ENCODE assay signal across 10 cellular contexts in genomic region chr11:31813242-31813960, GRCh38. TPM values are rescaled to one million over a fixed set of nuclear protein-coding genes. Genes with fewer than 3 reads are reported as not detected.
DNase-seq lines count a peak whose midpoint lies in the region; ATAC-seq, FAIRE-seq and TF ChIP-seq lines count a peak whose summit lies in the region.
"Had no signal": no experiment of that assay in that cellular context is flagged by ENCODE, and none has a peak within 500 bp of the region (broad histone marks: within the 10 kb centered on the region; RNA-seq: fewer than 3 reads in every experiment).

No MANE protein-coding gene starts in this region.

- H3K27ac Mint-ChIP-seq in T-helper 1 cell treated with Interleukin-12 subunit alpha and Interleukin-12 subunit beta and Interleukin-4 antibody, amounts not matched to agents 30 μg/mL and 1 μg/mL, for 36 hours, result peak overlapping the region; percentile 41
- H3K27ac Mint-ChIP-seq in activated B cell treated with CpG ODN at 0.5 μM for 24 hours, result no peak overlapping the region

- H3K27ac ChIP-seq in keratinocyte (ENCODE audit: control insufficient read depth, insufficient read depth, low read length), result no peak overlapping the region
- H3K27ac ChIP-seq in stomach smooth muscle (ENCODE audit: low read length), result no peak overlapping the region

- no peaks in the 10 kb centered on the region for H3K9me1 ChIP-seq in keratinocyte (ENCODE audit: control insufficient read depth, extremely low read depth, insufficient read depth, low read length)

- FAIRE-seq in keratinocyte (lab: Jason Lieb, UNC), result no peak

- no peak overlapping the region for H3K9ac ChIP-seq in keratinocyte (ENCODE audit: control insufficient read depth, extremely low read depth, insufficient read depth, low read length)
- no peak overlapping the region for H3K9ac ChIP-seq in stomach smooth muscle (ENCODE audit: low read length in 2 of 2)

- CTCF ChIA-PET in activated B cell treated with CpG ODN at 0.5 μM for 24 hours (lab: Charles Lee), result no interaction called here

- H4K20me1 ChIP-seq in keratinocyte (ENCODE audit: control insufficient read depth, extremely low read depth, insufficient read depth, low read length), result peaks cover 8% of the 10 kb centered on the region

- H2AFZ ChIP-seq in keratinocyte (ENCODE audit: control insufficient read depth, low read length), result no peak overlapping the region

- intact Hi-C loops in activated B cell treated with CpG ODN at 0.5 μM for 24 hours (cut with micrococcal nuclease), result loop anchor here (1.0 to 10.0 kb wide), 3 partner anchors 9 to 449 kb away; partner anchors contain the start of genes DCDC1 and DNAJC24
- intact Hi-C loops in posterior vena cava (cut with DNase I), result no loop called here

- no peak for TF ChIP-seq CTCF in activated B cell treated with CpG ODN at 0.5 μM for 24 hours (IDR thresholded peaks at IDR 0.05)
- no peak for TF ChIP-seq CTCF in keratinocyte (optimal IDR thresholded peaks at IDR 0.05 in 1 of 3, IDR thresholded peaks at IDR 0.05 in 1 of 3, conservative IDR thresholded peaks at IDR 0.05 in 1 of 3; ENCODE audit: extremely low read depth in 1 of 3, insufficient read depth in 2 of 3, low read length in 3 of 3)

- H3K27me3 Mint-ChIP-seq in T-helper 1 cell treated with Interleukin-12 subunit alpha and Interleukin-12 subunit beta and Interleukin-4 antibody, amounts not matched to agents 30 μg/mL and 1 μg/mL, for 36 hours (ENCODE audit: low read depth), result peaks cover 76% of the 10 kb centered on the region
- H3K27me3 Mint-ChIP-seq in activated B cell treated with CpG ODN at 0.5 μM for 24 hours, result peaks cover 60% of the 10 kb centered on the region

- H3K4me3 Mint-ChIP-seq in T-helper 1 cell treated with Interleukin-12 subunit alpha and Interleukin-12 subunit beta and Interleukin-4 antibody, amounts not matched to agents 30 μg/mL and 1 μg/mL, for 36 hours, result no peak overlapping the region
- peak overlapping the region; percentile 80 for H3K4me3 Mint-ChIP-seq in activated B cell treated with CpG ODN at 0.5 μM for 24 hours

- H3K4me1 Mint-ChIP-seq in T-helper 1 cell treated with Interleukin-12 subunit alpha and Interleukin-12 subunit beta and Interleukin-4 antibody, amounts not matched to agents 30 μg/mL and 1 μg/mL, for 36 hours (ENCODE audit: low read depth), result peaks cover 18% of the 10 kb centered on the region
- peaks cover 51% of the 10 kb centered on the region for H3K4me1 Mint-ChIP-seq in activated B cell treated with CpG ODN at 0.5 μM for 24 hours

- peaks cover 6% of the 10 kb centered on the region for H3K36me3 Mint-ChIP-seq in T-helper 1 cell treated with Interleukin-12 subunit alpha and Interleukin-12 subunit beta and Interleukin-4 antibody, amounts not matched to agents 30 μg/mL and 1 μg/mL, for 36 hours (ENCODE audit: low read depth)
- peaks cover 2% of the 10 kb centered on the region for H3K36me3 Mint-ChIP-seq in activated B cell treated with CpG ODN at 0.5 μM for 24 hours (ENCODE audit: low read depth)

- POLR2A ChIA-PET in activated B cell treated with CpG ODN at 0.5 μM for 24 hours (lab: Charles Lee), result no interaction called here

- H3K79me2 ChIP-seq in keratinocyte (ENCODE audit: control insufficient read depth, insufficient read depth, low read length), result no peaks in the 10 kb centered on the region

- peaks cover 38% of the 10 kb centered on the region for H3K4me1 ChIP-seq in keratinocyte (ENCODE audit: control insufficient read depth, extremely low read depth, insufficient read depth, low read length)
- peaks cover 72% of the 10 kb centered on the region for H3K4me1 ChIP-seq in stomach smooth muscle (ENCODE audit: control insufficient read depth, insufficient read depth, low read length)

- H3K4me2 ChIP-seq in keratinocyte (ENCODE audit: control insufficient read depth, extremely low read depth, insufficient read depth, low read depth, low read length), result peak overlapping the region; percentile 69

- DNase-seq in T-helper 1 cell, result no peak
- DNase-seq in activated B cell treated with CpG ODN at 0.5 μM for 24 hours, result no peak
- no peak for DNase-seq in keratinocyte (ENCODE audit: low read depth, low spot score)
- no peak for DNase-seq in mesenteric fat pad (ENCODE audit: low spot score)
- DNase-seq in NCI-H2029 (lab: John Stamatoyannopoulos, UW), result no peak
- DNase-seq in posterior vena cava (ENCODE audit: low spot score), result no peak
- DNase-seq: DND-41; effector CD8-positive, alpha-beta T cell had no signal

- H3K4me3 ChIP-seq in keratinocyte (ENCODE audit: control insufficient read depth in 2 of 3, extremely low read depth in 1 of 3, insufficient read depth in 2 of 3, low read depth in 1 of 3, low read length in 3 of 3) (peak overlapping the region in 2 of 3 experiments; percentile 25 to 56), stomach smooth muscle (ENCODE audit: low read length in 2 of 2) (peak overlapping the region; percentile 57 to 68)

- H3K9me3 ChIP-seq in keratinocyte (ENCODE audit: control insufficient read depth, low read depth, low read length) (no peaks in the 10 kb centered on the region), stomach smooth muscle (ENCODE audit: control insufficient read depth in 2 of 2, low read length in 2 of 2) (no peaks in the 10 kb centered on the region)

- H3K27me3 ChIP-seq in keratinocyte (ENCODE audit: control insufficient read depth, extremely low read depth, insufficient read depth, low read length) (peaks cover 100% of the 10 kb centered on the region), stomach smooth muscle (ENCODE audit: control insufficient read depth in 1 of 2, insufficient read depth in 2 of 2, low read length in 2 of 2) (peaks cover 80 to 98% of the 10 kb centered on the region in 2 donors)

- ATAC-seq in activated B cell treated with CpG ODN at 0.5 μM for 24 hours (ENCODE audit: low read depth), result no peak

- no peaks in the 10 kb centered on the region for H3K36me3 ChIP-seq in keratinocyte (ENCODE audit: control insufficient read depth in 2 of 2, extremely low read depth in 1 of 2, insufficient read depth in 2 of 2, low read length in 2 of 2)
- H3K36me3 ChIP-seq in stomach smooth muscle (ENCODE audit: control insufficient read depth in 2 of 2, insufficient read depth in 2 of 2, low read length in 2 of 2), result no peaks in the 10 kb centered on the region

- H3K9me3 Mint-ChIP-seq in T-helper 1 cell treated with Interleukin-12 subunit alpha and Interleukin-12 subunit beta and Interleukin-4 antibody, amounts not matched to agents 30 μg/mL and 1 μg/mL, for 36 hours, result no peaks in the 10 kb centered on the region
- H3K9me3 Mint-ChIP-seq in activated B cell treated with CpG ODN at 0.5 μM for 24 hours, result peaks cover 5% of the 10 kb centered on the region

- dilution Hi-C loops in keratinocyte (cut with MboI; ENCODE audit: extremely low pct_ligation_motif_present, low sequenced_read_pairs), result no loop called here

RNA-seq across cellular contexts. Expression of gene PAX6, which starts 2.3 kb away (rescaled TPM):
- not detected in 2 replicates for total RNA-seq in activated B cell treated with CpG ODN at 0.5 μM for 24 hours
- polyA plus RNA-seq in keratinocyte, result 0.12 to 0.15 TPM in 2 of 3 replicates, not detected in the other
- not detected for polyA plus RNA-seq in keratinocyte (2011; ENCODE audit: low read depth)
- polyA plus RNA-seq in keratinocyte (2011; cell fraction: cytosol; rRNA removed), result not detected in 2 replicates
- 0.15 and 0.23 TPM in 2 replicates for polyA plus RNA-seq in keratinocyte (2011; cell fraction: nucleus; rRNA removed)
- polyA plus RNA-seq in keratinocyte (2012; ENCODE audit: low replicate concordance), result not detected in 2 replicates
- polyA minus RNA-seq in keratinocyte, result not detected in 3 replicates
- polyA minus RNA-seq in keratinocyte (2011; cell fraction: cytosol; rRNA and poly(A)+ RNA removed), result not detected
- polyA minus RNA-seq in keratinocyte (2011; cell fraction: nucleus; rRNA and poly(A)+ RNA removed), result not detected in 2 replicates
- 0.32 TPM for total RNA-seq in mesenteric fat pad
- total RNA-seq in posterior vena cava, result not detected
